In genomic region chr13:52447815-52448552, GRCh38 we compare ENCODE assay signal across 1 cellular context.
TF ChIP-seq lines count a peak whose summit lies in the region.

No MANE protein-coding gene starts in this region.

TF ChIP-seq in GM12878, 131 proteins besides CTCF, POLR2A, EP300 and RAD21:
- TF ChIP-seq FOS (IDR thresholded peaks at IDR 0.05; ENCODE audit: borderline replicate concordance, extremely low read depth, insufficient read length) (no peak), SIX5 (IDR thresholded peaks at IDR 0.05; ENCODE audit: low read depth, low read length, severe bottlenecking) (no peak), ZNF592 (IDR thresholded peaks at IDR 0.05) (no peak)
